Comparison of ENCODE assay signal across 12 cellular contexts in the genomic region with DNA sequence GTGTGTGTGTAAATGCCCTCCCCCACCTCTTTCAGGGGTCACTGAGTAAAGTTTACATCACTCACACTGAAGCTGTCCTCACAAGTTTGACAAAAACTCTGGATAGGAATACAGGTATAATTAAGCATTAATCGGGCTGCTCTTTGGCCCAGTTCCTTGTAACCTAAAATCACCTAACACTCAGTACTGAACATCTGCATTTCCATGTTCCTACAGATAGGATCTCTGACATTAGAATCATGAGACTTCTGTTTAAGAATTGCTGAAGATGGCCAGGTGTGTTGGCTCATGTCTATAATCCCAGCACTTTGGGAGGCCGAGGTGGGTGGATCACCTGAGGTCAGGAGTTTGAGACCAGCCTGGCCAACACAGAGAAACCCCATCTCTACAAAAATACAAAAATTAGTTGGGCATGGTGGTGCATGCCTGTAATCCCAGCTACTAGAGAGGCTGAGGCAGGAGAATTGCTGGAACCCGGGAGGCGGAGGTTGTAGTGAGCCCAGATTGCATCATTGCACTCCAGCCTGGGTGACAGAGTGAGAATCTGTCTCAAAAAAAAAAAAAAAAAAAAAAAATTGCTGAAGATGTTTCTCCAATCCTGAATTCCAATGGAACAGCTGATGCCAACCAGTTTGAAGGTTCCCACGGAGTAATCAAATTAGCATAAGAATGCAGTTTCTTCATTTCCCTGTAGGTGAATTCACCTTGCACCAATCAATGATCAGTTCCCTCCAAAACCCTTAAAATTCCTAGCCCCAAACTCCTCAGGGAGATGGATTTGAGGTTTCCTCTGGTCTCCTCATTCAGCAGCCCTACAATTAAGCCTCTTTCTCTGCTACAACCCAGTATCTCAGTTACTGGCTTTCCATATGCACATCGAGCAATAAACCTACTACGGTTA. TPM values are rescaled to one million over a fixed set of nuclear protein-coding genes. Genes with fewer than 3 reads are reported as not detected.
DNase-seq lines count a peak whose midpoint lies in the region; ATAC-seq, FAIRE-seq and TF ChIP-seq lines count a peak whose summit lies in the region.
"Not testable (repeated sequence)": the region's sequence is repeated elsewhere in the genome, so short reads cannot be mapped to it uniquely, and the experiment has no call there.
"Had no signal": no experiment of that assay in that cellular context is flagged by ENCODE, and none has a peak within 500 bp of the region (broad histone marks: within the 10 kb centered on the region; RNA-seq: fewer than 3 reads in every experiment).

No MANE protein-coding gene starts in this region.

- TF ChIP-seq CTCF in GM23338 (conservative IDR thresholded peaks at IDR 0.05; ENCODE audit: low read depth in 2 of 2); endodermal cell (conservative IDR thresholded peaks at IDR 0.05); pancreas (IDR thresholded peaks at IDR 0.05); type B pancreatic cell (conservative IDR thresholded peaks at IDR 0.05): not testable (repeated sequence)

- DNase-seq in GM23338 (ENCODE audit: low spot score): peak; percentile 89
- peak; percentile 44 for DNase-seq in NT2/D1 (ENCODE audit: low read depth, low spot score)
- not testable (repeated sequence) for DNase-seq in activated T-helper 1 cell treated with anti-CD3 and anti-CD28 coated beads, Interleukin-12 subunit alpha, Interleukin-12 subunit beta, Interleukin-2, Interleukin-4 antibody, amounts not matched to agents 30 ng/mL and 10 ng/mL and 1 ng/mL, durations not matched to agents 14 hours and 24 hours and 36 hours (ENCODE audit: low spot score); memory B cell (ENCODE audit: low spot score in 2 of 2); pancreas; type B pancreatic cell (ENCODE audit: extremely low spot score, unreplicated experiment)
- peak; percentile 65 for DNase-seq in endodermal cell
- peak; percentile 41 for DNase-seq in kidney glomerular epithelial cell (lab: John Stamatoyannopoulos, UW)

- H3K27ac ChIP-seq in GM23338 (ENCODE audit: low read depth): peak overlapping the region; percentile 86
- H3K27ac ChIP-seq in endodermal cell (ENCODE audit: low read depth, low read length): not testable (repeated sequence)
- peak overlapping the region in 3 of 4 donors; percentile 2 to 70 (median 70) for H3K27ac ChIP-seq in pancreas

- ATAC-seq in GM23338 (peak; percentile 74), pancreas (peak in 3 of 4 donors; percentile 4 to 24 (median 19))
- ATAC-seq in memory B cell (ENCODE audit: low read depth): not testable (repeated sequence)

- peaks cover 20% of the 10 kb centered on the region for H3K36me3 Mint-ChIP-seq in GM23338 (ENCODE audit: low read depth)
- H3K36me3 Mint-ChIP-seq in activated T-helper 1 cell treated with anti-CD3 and anti-CD28 coated beads, Interleukin-12 subunit alpha, Interleukin-12 subunit beta, Interleukin-2, Interleukin-4 antibody, amounts not matched to agents 30 ng/mL and 10 ng/mL and 1 ng/mL, durations not matched to agents 14 hours and 24 hours and 36 hours (ENCODE audit: low read depth); endodermal cell (ENCODE audit: low read depth); memory B cell; type B pancreatic cell: not testable (repeated sequence)

- not testable (repeated sequence) for H3K36me3 ChIP-seq in GM23338 (ENCODE audit: insufficient read depth); NT2/D1 (ENCODE audit: insufficient read depth, insufficient read length, low read length); endodermal cell (ENCODE audit: control insufficient read depth, insufficient read depth, low read length); pancreas

- not testable (repeated sequence) for H3K9ac ChIP-seq in NT2/D1 (ENCODE audit: insufficient read length, low read depth); endodermal cell (ENCODE audit: extremely low read depth, low read length, poor library complexity, severe bottlenecking)

- H3K4me3 Mint-ChIP-seq in GM23338 (peak overlapping the region; percentile 49), endodermal cell (peak overlapping the region; percentile 20), type B pancreatic cell (peak overlapping the region; percentile 7)
- H3K4me3 Mint-ChIP-seq in activated T-helper 1 cell treated with anti-CD3 and anti-CD28 coated beads, Interleukin-12 subunit alpha, Interleukin-12 subunit beta, Interleukin-2, Interleukin-4 antibody, amounts not matched to agents 30 ng/mL and 10 ng/mL and 1 ng/mL, durations not matched to agents 14 hours and 24 hours and 36 hours; memory B cell: not testable (repeated sequence)

- H2AFZ ChIP-seq in GM23338: not testable (repeated sequence)

- not testable (repeated sequence) for H3K9me2 ChIP-seq in GM23338 (ENCODE audit: insufficient read depth)

- FAIRE-seq in pancreas (lab: Jason Lieb, UNC): not testable (repeated sequence)

- peak overlapping the region; percentile 61 for H3K4me2 ChIP-seq in GM23338

- intact Hi-C loops in activated T-helper 1 cell treated with anti-CD3 and anti-CD28 coated beads, Interleukin-12 subunit alpha, Interleukin-12 subunit beta, Interleukin-2, Interleukin-4 antibody, amounts not matched to agents 30 ng/mL and 10 ng/mL and 1 ng/mL, durations not matched to agents 14 hours and 24 hours and 36 hours (cut with micrococcal nuclease); pancreas (cut with DNase I): not testable (repeated sequence)

- H3K4me1 Mint-ChIP-seq in GM23338: peaks cover 29% of the 10 kb centered on the region
- H3K4me1 Mint-ChIP-seq in activated T-helper 1 cell treated with anti-CD3 and anti-CD28 coated beads, Interleukin-12 subunit alpha, Interleukin-12 subunit beta, Interleukin-2, Interleukin-4 antibody, amounts not matched to agents 30 ng/mL and 10 ng/mL and 1 ng/mL, durations not matched to agents 14 hours and 24 hours and 36 hours (ENCODE audit: low read depth): peaks cover 59% of the 10 kb centered on the region
- peaks cover 27% of the 10 kb centered on the region for H3K4me1 Mint-ChIP-seq in endodermal cell
- H3K4me1 Mint-ChIP-seq in memory B cell: peaks cover 30% of the 10 kb centered on the region
- peaks cover 22% of the 10 kb centered on the region for H3K4me1 Mint-ChIP-seq in type B pancreatic cell (ENCODE audit: unreplicated experiment)

- H3K4me3 ChIP-seq in GM23338; NT2/D1 (ENCODE audit: insufficient read length, low read depth); endodermal cell (ENCODE audit: low read length); pancreas: not testable (repeated sequence)

- H3K27me3 Mint-ChIP-seq in GM23338 (ENCODE audit: insufficient read depth, low read depth, poor library complexity): peaks cover 15% of the 10 kb centered on the region
- not testable (repeated sequence) for H3K27me3 Mint-ChIP-seq in activated T-helper 1 cell treated with anti-CD3 and anti-CD28 coated beads, Interleukin-12 subunit alpha, Interleukin-12 subunit beta, Interleukin-2, Interleukin-4 antibody, amounts not matched to agents 30 ng/mL and 10 ng/mL and 1 ng/mL, durations not matched to agents 14 hours and 24 hours and 36 hours (ENCODE audit: insufficient read depth); endodermal cell (ENCODE audit: insufficient read depth); memory B cell; type B pancreatic cell

- H3K9me3 Mint-ChIP-seq in GM23338: peaks cover 25% of the 10 kb centered on the region
- not testable (repeated sequence) for H3K9me3 Mint-ChIP-seq in activated T-helper 1 cell treated with anti-CD3 and anti-CD28 coated beads, Interleukin-12 subunit alpha, Interleukin-12 subunit beta, Interleukin-2, Interleukin-4 antibody, amounts not matched to agents 30 ng/mL and 10 ng/mL and 1 ng/mL, durations not matched to agents 14 hours and 24 hours and 36 hours; endodermal cell; memory B cell; type B pancreatic cell

- peak overlapping the region; percentile 87 for H3K27ac Mint-ChIP-seq in GM23338
- H3K27ac Mint-ChIP-seq in activated T-helper 1 cell treated with anti-CD3 and anti-CD28 coated beads, Interleukin-12 subunit alpha, Interleukin-12 subunit beta, Interleukin-2, Interleukin-4 antibody, amounts not matched to agents 30 ng/mL and 10 ng/mL and 1 ng/mL, durations not matched to agents 14 hours and 24 hours and 36 hours: peak overlapping the region; percentile 12
- peak overlapping the region; percentile 76 for H3K27ac Mint-ChIP-seq in endodermal cell
- H3K27ac Mint-ChIP-seq in memory B cell: peak overlapping the region; percentile 95
- H3K27ac Mint-ChIP-seq in type B pancreatic cell: not testable (repeated sequence)

- not testable (repeated sequence) for H3K9me3 ChIP-seq in NT2/D1 (ENCODE audit: insufficient read depth, low read length); endodermal cell (ENCODE audit: control insufficient read depth, low read length); pancreas

- not testable (repeated sequence) for H4K20me1 ChIP-seq in GM23338 (replicated peaks; ENCODE audit: insufficient read depth)

- not testable (repeated sequence) for H3F3A ChIP-seq in GM23338 (replicated peaks; ENCODE audit: low read depth)

- WGBS in endodermal cell (ENCODE audit: insufficient coverage in 1 of 2, insufficient read length in 1 of 2), 2 experiments: 76 to 84% methylated on average over 3 to 7 of the region's 7 CpGs
- WGBS in pancreas, 2 donors: 56 to 59% methylated on average over 7 of the region's 7 CpGs

- H3K27me3 ChIP-seq in GM23338 (ENCODE audit: insufficient read depth); NT2/D1 (ENCODE audit: insufficient read depth, insufficient read length); endodermal cell (ENCODE audit: control insufficient read depth, insufficient read depth, low read length, poor library complexity, severe bottlenecking); pancreas: not testable (repeated sequence)

- not testable (repeated sequence) for H3K79me2 ChIP-seq in GM23338 (replicated peaks; ENCODE audit: insufficient read depth)

- peaks cover 23% of the 10 kb centered on the region for H3K4me1 ChIP-seq in GM23338 (ENCODE audit: insufficient read depth)
- not testable (repeated sequence) for H3K4me1 ChIP-seq in NT2/D1 (ENCODE audit: insufficient read depth, insufficient read length); endodermal cell (ENCODE audit: control insufficient read depth, insufficient read depth, low read length)
- peaks cover 0 to 11% (median 7%) of the 10 kb centered on the region in 3 donors for H3K4me1 ChIP-seq in pancreas

RNA-seq across cellular contexts. Expression of a gene that starts 13.3 kb away (rescaled TPM):
- total RNA-seq in GM23338 (2014; rRNA removed; shearing (Covaris generic)): 270 and 272 TPM in 2 replicates
- polyA plus RNA-seq in GM23338 (2016; fragmentation: Nextera tagmentation; extraction: Ambion mirVana) (525 and 603 TPM in 2 replicates), pancreas (100 to 1,000 TPM; 316 to 590 TPM)
- 876 and 893 TPM in 2 replicates for total RNA-seq in activated T-helper 1 cell treated with anti-CD3 and anti-CD28 coated beads, Interleukin-12 subunit alpha, Interleukin-12 subunit beta, Interleukin-2, Interleukin-4 antibody, amounts not matched to agents 30 ng/mL and 10 ng/mL and 1 ng/mL, durations not matched to agents 14 hours and 24 hours and 36 hours
- total RNA-seq in endodermal cell (100 to 1,000 TPM; 526 to 573 TPM), pancreas (100 to 1,000 TPM; 421 to 934 (median 592) TPM), type B pancreatic cell (ENCODE audit: low replicate concordance) (677 and 972 TPM in 2 replicates)
- 718 TPM for polyA plus RNA-seq in endodermal cell (2013, experiment 1 of 2)
- 619 TPM for polyA plus RNA-seq in endodermal cell (2013, experiment 2 of 2)

RNA-seq across cellular contexts. Expression of a gene that starts 36.7 kb away (rescaled TPM):
- total RNA-seq in GM23338 (2014; rRNA removed; shearing (Covaris generic)): not detected in 2 replicates
- polyA plus RNA-seq in GM23338 (2016; fragmentation: Nextera tagmentation; extraction: Ambion mirVana) (not detected in 2 replicates), pancreas (not detected)
- not detected in 2 replicates for total RNA-seq in activated T-helper 1 cell treated with anti-CD3 and anti-CD28 coated beads, Interleukin-12 subunit alpha, Interleukin-12 subunit beta, Interleukin-2, Interleukin-4 antibody, amounts not matched to agents 30 ng/mL and 10 ng/mL and 1 ng/mL, durations not matched to agents 14 hours and 24 hours and 36 hours
- total RNA-seq in endodermal cell (not detected), pancreas (not detected), type B pancreatic cell (ENCODE audit: low replicate concordance) (119 and 193 TPM in 2 replicates)
- polyA plus RNA-seq in endodermal cell (2013, experiment 1 of 2): not detected
- not detected for polyA plus RNA-seq in endodermal cell (2013, experiment 2 of 2)
- total RNA-seq: Daoy, HT-29, Peyer's patch, SK-MEL-5 had no signal

RNA-seq across cellular contexts. Expression of a gene that starts 51.0 kb away (rescaled TPM):
- total RNA-seq in GM23338 (2014; rRNA removed; shearing (Covaris generic)): 0.63 TPM in 1 of 2 replicates, not detected in the other
- polyA plus RNA-seq in GM23338 (2016; fragmentation: Nextera tagmentation; extraction: Ambion mirVana) (1.8 TPM in 2 replicates), pancreas (1 to 10 TPM; 2.6 to 7.0 TPM)
- total RNA-seq in activated T-helper 1 cell treated with anti-CD3 and anti-CD28 coated beads, Interleukin-12 subunit alpha, Interleukin-12 subunit beta, Interleukin-2, Interleukin-4 antibody, amounts not matched to agents 30 ng/mL and 10 ng/mL and 1 ng/mL, durations not matched to agents 14 hours and 24 hours and 36 hours: 0.24 TPM in 1 of 2 replicates, not detected in the other
- total RNA-seq in endodermal cell (not detected), pancreas (10 to 100 TPM in 1 of 6 donors, 1 to 10 TPM in 2, under 1 TPM in 3; 0.42 to 28.4 (median 1.0) TPM), type B pancreatic cell (ENCODE audit: low replicate concordance) (512 and 3,327 TPM in 2 replicates)
- polyA plus RNA-seq in endodermal cell (2013, experiment 1 of 2): 0.36 TPM
- 0.62 TPM for polyA plus RNA-seq in endodermal cell (2013, experiment 2 of 2)
- total RNA-seq: SK-MEL-5 had no signal

RNA-seq across cellular contexts. Expression of a gene that starts 59.0 kb away (rescaled TPM):
- total RNA-seq in GM23338 (2014; rRNA removed; shearing (Covaris generic)): 2.2 and 3.5 TPM in 2 replicates
- polyA plus RNA-seq in GM23338 (2016; fragmentation: Nextera tagmentation; extraction: Ambion mirVana) (1.4 and 1.6 TPM in 2 replicates), pancreas (1 to 10 TPM; 2.6 to 4.2 TPM)
- total RNA-seq in activated T-helper 1 cell treated with anti-CD3 and anti-CD28 coated beads, Interleukin-12 subunit alpha, Interleukin-12 subunit beta, Interleukin-2, Interleukin-4 antibody, amounts not matched to agents 30 ng/mL and 10 ng/mL and 1 ng/mL, durations not matched to agents 14 hours and 24 hours and 36 hours: not detected in 2 replicates
- total RNA-seq in endodermal cell (1 to 10 TPM; 1.7 TPM), pancreas (1 to 10 TPM in 3 of 6 donors, under 1 TPM in 3; 0.13 to 1.6 (median 0.84) TPM), type B pancreatic cell (ENCODE audit: low replicate concordance) (4.3 and 11.6 TPM in 2 replicates)
- 0.82 TPM for polyA plus RNA-seq in endodermal cell (2013, experiment 1 of 2)
- 0.66 TPM for polyA plus RNA-seq in endodermal cell (2013, experiment 2 of 2)
- total RNA-seq: HT-29 had no signal

Comparison
In these comparisons a context has a peak if more than half of its experiments do, and no peak if none do; other contexts are left out.
1. RNA of a gene that starts 36.7 kb away (total RNA-seq): 119 to 193 TPM in type B pancreatic cell; not detected in activated T-helper 1 cell treated with anti-CD3 and anti-CD28 coated beads, Interleukin-12 subunit alpha, Interleukin-12 subunit beta, Interleukin-2, Interleukin-4 antibody, amounts not matched to agents 30 ng/mL and 10 ng/mL and 1 ng/mL, durations not matched to agents 14 hours and 24 hours and 36 hours, not detected in GM23338, not detected in endodermal cell and not detected in pancreas; every median in the first group is over 10 times any median in the second.
2. RNA of a gene that starts 51.0 kb away (total RNA-seq): 512 to 3,327 TPM in type B pancreatic cell; 0.42 to 28.4 TPM in pancreas, 0.63 TPM in GM23338, not detected in endodermal cell and 0.24 TPM in activated T-helper 1 cell treated with anti-CD3 and anti-CD28 coated beads, Interleukin-12 subunit alpha, Interleukin-12 subunit beta, Interleukin-2, Interleukin-4 antibody, amounts not matched to agents 30 ng/mL and 10 ng/mL and 1 ng/mL, durations not matched to agents 14 hours and 24 hours and 36 hours; every median in the first group is over 10 times any median in the second.